Comparison of ENCODE assay signal across 8 cellular contexts in the genomic region with DNA sequence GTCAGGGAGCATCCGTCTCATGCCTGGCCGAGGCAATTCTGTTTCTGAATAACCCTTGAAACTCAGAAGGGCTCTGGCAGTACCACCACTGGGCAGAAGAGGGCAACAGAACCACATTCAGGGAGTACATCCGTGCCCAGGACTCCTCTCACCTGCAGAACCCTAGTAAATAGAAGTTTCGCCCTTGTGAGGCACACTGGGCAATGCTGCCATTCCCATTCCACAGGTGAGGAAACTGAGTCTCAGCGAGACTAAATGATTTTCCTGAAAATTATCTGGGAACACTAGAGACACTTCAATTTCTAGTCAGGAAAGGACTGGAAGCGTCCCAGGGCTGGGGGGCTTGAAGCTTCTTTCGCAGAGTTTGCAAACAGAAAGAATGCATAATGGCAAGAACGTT.
A peak's percentile ranks its signal among the peaks of the same experiment; 100 is the strongest.
DNase-seq lines count a peak whose midpoint lies in the region; ATAC-seq lines count a peak whose summit lies in the region.

No MANE protein-coding gene starts in this region.

- H3K27me3 Mint-ChIP-seq in central memory CD8-positive, alpha-beta T cell, result peaks cover 82% of the 10 kb centered on the region

- no peak overlapping the region for H3K4me3 Mint-ChIP-seq in central memory CD8-positive, alpha-beta T cell

- DNase-seq in NCI-H2081 (lab: John Stamatoyannopoulos, UW) (peak; percentile 17 to 32), NCI-H2081 treated with DMSO at 0.1 percent for 48 hours (lab: John Stamatoyannopoulos, UW) (no peak), NCI-H2171 treated with DMSO at 0.1 percent for 48 hours (lab: John Stamatoyannopoulos, UW) (peak; percentile 52), left lobe of liver (ENCODE audit: low spot score) (peak; percentile 77)
- peak; percentile 33 to 43 for DNase-seq in central memory CD8-positive, alpha-beta T cell (ENCODE audit: low spot score in 2 of 2)
- DNase-seq in stimulated activated CD4-positive, alpha-beta T cell treated with anti-CD3 and anti-CD28 coated beads, TNF-alpha, amount 100 ng/mL, for 48 hours (ENCODE audit: low read depth in 3 of 3), result peak; percentile 46 to 60 (median 54)

- ATAC-seq in HG02759 (IDR thresholded peaks at IDR 0.05; ENCODE audit: unreplicated experiment), result peak; percentile 84
- ATAC-seq in activated CD4-positive, CD25-positive, alpha-beta regulatory T cell treated with anti-CD3 and anti-CD28 coated beads, Interleukin-2, amount 50 U/mL, for 24 hours, result peak; percentile 73 to 74
- peak; percentile 81 for ATAC-seq in central memory CD8-positive, alpha-beta T cell (replicated peaks; ENCODE audit: extremely low read depth, poor library complexity, severe bottlenecking)
- peak; percentile 92 for ATAC-seq in left lobe of liver

- no peak overlapping the region for H3K27ac Mint-ChIP-seq in central memory CD8-positive, alpha-beta T cell (ENCODE audit: low read depth)

- no peaks in the 10 kb centered on the region for H3K36me3 Mint-ChIP-seq in central memory CD8-positive, alpha-beta T cell (ENCODE audit: insufficient read depth)

- H3K9me3 Mint-ChIP-seq in central memory CD8-positive, alpha-beta T cell, result no peaks in the 10 kb centered on the region

- H3K4me1 Mint-ChIP-seq in central memory CD8-positive, alpha-beta T cell, result peaks cover 7% of the 10 kb centered on the region
